In the genomic region with DNA sequence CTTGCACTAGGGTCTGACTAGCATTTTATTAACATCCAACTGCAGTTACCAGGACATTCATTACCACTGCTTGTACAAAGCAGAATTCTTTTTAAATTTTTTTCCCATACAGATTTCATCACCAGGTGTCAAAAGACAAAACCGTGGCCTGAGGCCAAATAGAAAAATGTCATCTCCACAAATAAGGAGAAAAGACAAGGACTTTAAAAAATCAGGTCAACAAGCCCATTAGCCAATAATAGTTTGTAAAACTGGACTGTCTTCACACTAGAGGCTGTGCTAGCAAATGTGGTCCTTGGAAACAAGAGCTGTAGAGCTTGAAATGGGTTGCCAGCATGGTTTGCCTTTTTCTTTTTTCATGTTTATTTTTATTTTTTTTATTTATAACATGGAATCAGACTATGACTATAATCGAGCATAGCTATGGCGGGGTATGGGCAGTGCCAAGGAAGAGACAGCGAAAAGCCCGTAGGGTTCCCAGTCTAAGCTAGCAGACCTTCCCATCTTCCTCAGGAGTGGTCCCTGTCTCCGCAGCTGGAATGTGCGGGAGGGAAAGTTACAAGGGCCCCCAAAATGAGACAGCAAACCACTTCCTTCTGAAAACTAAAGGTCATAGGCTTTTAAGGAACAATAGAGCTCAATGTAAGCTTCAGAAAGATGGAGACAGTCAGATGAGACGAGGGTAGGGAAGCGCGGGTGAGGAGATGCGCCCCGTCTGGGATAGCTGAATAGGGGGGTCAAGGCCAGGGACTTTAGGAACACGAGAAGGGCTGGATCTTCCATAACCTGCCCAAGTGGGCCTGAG, we compare ENCODE assay signal across 8 cellular contexts. TPM values are rescaled to one million over a fixed set of nuclear protein-coding genes. Genes with fewer than 3 reads are reported as not detected.
A peak's percentile ranks its signal among the peaks of the same experiment; 100 is the strongest.
DNase-seq lines count a peak whose midpoint lies in the region; ATAC-seq and TF ChIP-seq lines count a peak whose summit lies in the region.

No MANE protein-coding gene starts in this region.

- no peak for DNase-seq in activated naive CD4-positive, alpha-beta T cell treated with anti-CD3 and anti-CD28 coated beads, Interleukin-2, amount 10 ng/mL, durations not matched to agents 7 days and 5 days
- no peak for DNase-seq in activated naive CD4-positive, alpha-beta T cell treated with Interleukin-2 at 50 U/mL for 16 hours
- peak; percentile 25 for DNase-seq in SK-MEL-5 (ENCODE audit: low read depth, low spot score)
- no peak for DNase-seq in endothelial cell (ENCODE audit: low spot score)
- DNase-seq in naive thymus-derived CD8-positive, alpha-beta T cell, result peak in 2 of 10 donors; percentile 3 to 5
- DNase-seq in NCI-H2081 (lab: John Stamatoyannopoulos, UW), result no peak

- H3K4me3 Mint-ChIP-seq in activated naive CD4-positive, alpha-beta T cell treated with anti-CD3 and anti-CD28 coated beads, Interleukin-2, amount 10 ng/mL, durations not matched to agents 7 days and 5 days, result peak overlapping the region; percentile 92
- peak overlapping the region; percentile 98 for H3K4me3 Mint-ChIP-seq in endothelial cell (ENCODE audit: unreplicated experiment)
- peak overlapping the region; percentile 85 to 95 (median 91) for H3K4me3 Mint-ChIP-seq in naive thymus-derived CD8-positive, alpha-beta T cell

- peaks cover 38% of the 10 kb centered on the region for H3K4me1 Mint-ChIP-seq in activated naive CD4-positive, alpha-beta T cell treated with anti-CD3 and anti-CD28 coated beads, Interleukin-2, amount 10 ng/mL, durations not matched to agents 7 days and 5 days
- peaks cover 28% of the 10 kb centered on the region for H3K4me1 Mint-ChIP-seq in endothelial cell (ENCODE audit: unreplicated experiment)
- H3K4me1 Mint-ChIP-seq in naive thymus-derived CD8-positive, alpha-beta T cell, result peaks cover 20 to 43% (median 37%) of the 10 kb centered on the region in 4 donors

- CTCF ChIA-PET in activated naive CD4-positive, alpha-beta T cell treated with anti-CD3 and anti-CD28 coated beads, Interleukin-2, amount 10 ng/mL, durations not matched to agents 7 days and 5 days (lab: Charles Lee), result interaction anchor here (2.6 kb wide), 1 partner anchor 61 kb away, joined by 15 read pairs; a partner anchor contains a TSS

- H3K27ac Mint-ChIP-seq in activated naive CD4-positive, alpha-beta T cell treated with anti-CD3 and anti-CD28 coated beads, Interleukin-2, amount 10 ng/mL, durations not matched to agents 7 days and 5 days, result peak overlapping the region; percentile 85
- peak overlapping the region; percentile 89 for H3K27ac Mint-ChIP-seq in endothelial cell (ENCODE audit: unreplicated experiment)
- peak overlapping the region; percentile 88 to 95 (median 92) for H3K27ac Mint-ChIP-seq in naive thymus-derived CD8-positive, alpha-beta T cell

- in situ Hi-C loops in SK-MEL-5 (cut with HindIII; ENCODE audit: low pct_unique_long_range_greater_than_20kb, low sequenced_read_pairs), result no loop called here

- H3K9me3 Mint-ChIP-seq in activated naive CD4-positive, alpha-beta T cell treated with anti-CD3 and anti-CD28 coated beads, Interleukin-2, amount 10 ng/mL, durations not matched to agents 7 days and 5 days, result no peaks in the 10 kb centered on the region
- no peaks in the 10 kb centered on the region for H3K9me3 Mint-ChIP-seq in endothelial cell (ENCODE audit: unreplicated experiment)
- no peaks in the 10 kb centered on the region for H3K9me3 Mint-ChIP-seq in naive thymus-derived CD8-positive, alpha-beta T cell

- peaks cover 10% of the 10 kb centered on the region for H3K36me3 Mint-ChIP-seq in activated naive CD4-positive, alpha-beta T cell treated with anti-CD3 and anti-CD28 coated beads, Interleukin-2, amount 10 ng/mL, durations not matched to agents 7 days and 5 days
- no peaks in the 10 kb centered on the region for H3K36me3 Mint-ChIP-seq in endothelial cell (ENCODE audit: low read depth, unreplicated experiment)
- H3K36me3 Mint-ChIP-seq in naive thymus-derived CD8-positive, alpha-beta T cell, result no peaks in the 10 kb centered on the region

- POLR2A ChIA-PET in naive thymus-derived CD8-positive, alpha-beta T cell (lab: Charles Lee), result interaction anchor here (0.9 to 3.3 kb wide), 4 partner anchors 43 to 209 kb away, joined by 3 to 38 read pairs (median 5); a partner anchor contains a TSS

- TF ChIP-seq CTCF in endothelial cell (IDR thresholded peaks at IDR 0.05; ENCODE audit: unreplicated experiment), result no peak

- no peak for ATAC-seq in naive thymus-derived CD8-positive, alpha-beta T cell
- ATAC-seq in GM21515 (IDR thresholded peaks at IDR 0.05; ENCODE audit: unreplicated experiment), result no peak
- no peak for ATAC-seq in HG03520 (IDR thresholded peaks at IDR 0.05; ENCODE audit: unreplicated experiment)

- no peaks in the 10 kb centered on the region for H3K27me3 Mint-ChIP-seq in activated naive CD4-positive, alpha-beta T cell treated with anti-CD3 and anti-CD28 coated beads, Interleukin-2, amount 10 ng/mL, durations not matched to agents 7 days and 5 days
- H3K27me3 Mint-ChIP-seq in endothelial cell (ENCODE audit: unreplicated experiment), result peaks cover 4% of the 10 kb centered on the region
- H3K27me3 Mint-ChIP-seq in naive thymus-derived CD8-positive, alpha-beta T cell, result no peaks in the 10 kb centered on the region

RNA-seq across cellular contexts. Expression of a gene that starts 1.5 kb away (rescaled TPM):
- total RNA-seq in SK-MEL-5 (2014; rRNA removed; shearing (Covaris generic)), result 20.0 and 21.0 TPM in 2 replicates
- 20.5 and 27.1 TPM in 2 replicates for polyA plus RNA-seq in SK-MEL-5 (2015; cell fraction: cytosol; rRNA removed)
- 8.9 and 9.8 TPM in 2 replicates for polyA plus RNA-seq in SK-MEL-5 (2015; cell fraction: nucleus; rRNA removed)
- total RNA-seq in endothelial cell (ENCODE audit: unreplicated experiment), result 41.9 TPM
- total RNA-seq in naive thymus-derived CD8-positive, alpha-beta T cell, result 10 to 100 TPM; 10.1 to 14.0 TPM
- polyA plus RNA-seq in naive thymus-derived CD8-positive, alpha-beta T cell, result 10 to 100 TPM; 12.9 to 19.6 (median 18.2) TPM

RNA-seq across cellular contexts. Expression of a gene that starts 47.9 kb away (rescaled TPM):
- 35.4 and 39.2 TPM in 2 replicates for total RNA-seq in SK-MEL-5 (2014; rRNA removed; shearing (Covaris generic))
- polyA plus RNA-seq in SK-MEL-5 (2015; cell fraction: cytosol; rRNA removed), result 29.0 and 29.2 TPM in 2 replicates
- 12.7 and 18.8 TPM in 2 replicates for polyA plus RNA-seq in SK-MEL-5 (2015; cell fraction: nucleus; rRNA removed)
- total RNA-seq in endothelial cell (ENCODE audit: unreplicated experiment), result 16.5 TPM
- 10 to 100 TPM; 22.8 to 25.0 TPM for total RNA-seq in naive thymus-derived CD8-positive, alpha-beta T cell
- polyA plus RNA-seq in naive thymus-derived CD8-positive, alpha-beta T cell, result 10 to 100 TPM; 20.1 to 33.7 (median 21.7) TPM
